In genomic region chr22:38632528-38632927, GRCh38 we compare ENCODE assay signal across 26 cellular contexts.
"Had no signal": no experiment of that assay in that cellular context is flagged by ENCODE, and none has a peak within 500 bp of the region (broad histone marks: within the 10 kb centered on the region; RNA-seq: fewer than 3 reads in every experiment).

No MANE protein-coding gene starts in this region.

- H3K27ac Mint-ChIP-seq: activated CD4-positive, alpha-beta memory T cell treated with anti-CD3 and anti-CD28 coated beads for 36 hours; activated naive CD4-positive, alpha-beta T cell treated with anti-CD3 and anti-CD28 coated beads for 36 hours; activated T-helper 1 cell treated with anti-CD3 and anti-CD28 coated beads, Interleukin-12 subunit alpha, Interleukin-12 subunit beta, Interleukin-2, Interleukin-4 antibody, amounts not matched to agents 30 ng/mL and 10 ng/mL and 1 ng/mL, durations not matched to agents 14 hours and 24 hours and 36 hours; brain; T-helper 1 cell treated with Interleukin-12 subunit alpha and Interleukin-12 subunit beta and Interleukin-4 antibody, amounts not matched to agents 30 μg/mL and 1 μg/mL, for 36 hours; T-helper 2 cell treated with Interferon-gamma antibody and Interleukin-4, amounts not matched to agents 5 μg/mL and 100 μg/mL, for 36 hours had no signal

- H3K9me3 Mint-ChIP-seq: activated CD4-positive, alpha-beta memory T cell treated with anti-CD3 and anti-CD28 coated beads for 36 hours; activated naive CD4-positive, alpha-beta T cell treated with anti-CD3 and anti-CD28 coated beads for 36 hours; activated T-cell treated with anti-CD3 and anti-CD28 coated beads, Interleukin-2, amount 50 U/mL, for 4 hours; activated T-helper 1 cell treated with anti-CD3 and anti-CD28 coated beads, Interleukin-12 subunit alpha, Interleukin-12 subunit beta, Interleukin-2, Interleukin-4 antibody, amounts not matched to agents 30 ng/mL and 10 ng/mL and 1 ng/mL, durations not matched to agents 14 hours and 24 hours and 36 hours; brain; T-helper 1 cell treated with Interleukin-12 subunit alpha and Interleukin-12 subunit beta and Interleukin-4 antibody, amounts not matched to agents 30 μg/mL and 1 μg/mL, for 36 hours; T-helper 2 cell treated with Interferon-gamma antibody and Interleukin-4, amounts not matched to agents 5 μg/mL and 100 μg/mL, for 36 hours had no signal

- H3K36me3 Mint-ChIP-seq: activated CD4-positive, alpha-beta memory T cell treated with anti-CD3 and anti-CD28 coated beads for 36 hours had no signal

- H3K4me3 Mint-ChIP-seq: activated CD4-positive, alpha-beta memory T cell treated with anti-CD3 and anti-CD28 coated beads for 36 hours; activated naive CD4-positive, alpha-beta T cell treated with anti-CD3 and anti-CD28 coated beads for 36 hours; activated T-cell treated with anti-CD3 and anti-CD28 coated beads, Interleukin-2, amount 50 U/mL, for 4 hours; activated T-helper 1 cell treated with anti-CD3 and anti-CD28 coated beads, Interleukin-12 subunit alpha, Interleukin-12 subunit beta, Interleukin-2, Interleukin-4 antibody, amounts not matched to agents 30 ng/mL and 10 ng/mL and 1 ng/mL, durations not matched to agents 14 hours and 24 hours and 36 hours; brain had no signal

- ATAC-seq: PC-3 had no signal

- DNase-seq: activated CD4-positive, alpha-beta memory T cell treated with anti-CD3 and anti-CD28 coated beads for 36 hours; activated CD4-positive, alpha-beta T cell treated with anti-CD3 and anti-CD28 coated beads, Interleukin-2, amount 50 U/mL, for 1 hour; activated CD8-positive, alpha-beta memory T cell treated with anti-CD3 and anti-CD28 coated beads, Interleukin-2, amount 50 U/mL, for 4 hours; activated gamma-delta T cell treated with Interleukin-2 at 50 U/mL for 16 hours; activated naive CD4-positive, alpha-beta T cell treated with anti-CD3 and anti-CD28 coated beads for 36 hours; activated T-cell treated with anti-CD3 and anti-CD28 coated beads for 4 hours; activated T-cell treated with anti-CD3 and anti-CD28 coated beads, Interleukin-2, amount 50 U/mL, for 4 hours; adrenal gland; caudate nucleus; cerebellar nuclear complex; NCI-H1105; NCI-H1436; NCI-H1694; NCI-H2029; NCI-H345; NCI-H524 treated with DMSO at 0.1 percent for 48 hours; NK-92 treated with Interleukin-12 subunit alpha and Interleukin-12 subunit beta, amount 100 ng/mL, for 24 hours; PC-3; Peyer's patch; RPMI8226; SHP77 treated with DMSO at 0.1 percent for 48 hours; SK-N-SH had no signal

- H3K4me1 Mint-ChIP-seq: brain had no signal

- H3K27me3 Mint-ChIP-seq: activated CD4-positive, alpha-beta memory T cell treated with anti-CD3 and anti-CD28 coated beads for 36 hours; brain had no signal
